8 cellular contexts compared by ENCODE assay signal in the genomic region with DNA sequence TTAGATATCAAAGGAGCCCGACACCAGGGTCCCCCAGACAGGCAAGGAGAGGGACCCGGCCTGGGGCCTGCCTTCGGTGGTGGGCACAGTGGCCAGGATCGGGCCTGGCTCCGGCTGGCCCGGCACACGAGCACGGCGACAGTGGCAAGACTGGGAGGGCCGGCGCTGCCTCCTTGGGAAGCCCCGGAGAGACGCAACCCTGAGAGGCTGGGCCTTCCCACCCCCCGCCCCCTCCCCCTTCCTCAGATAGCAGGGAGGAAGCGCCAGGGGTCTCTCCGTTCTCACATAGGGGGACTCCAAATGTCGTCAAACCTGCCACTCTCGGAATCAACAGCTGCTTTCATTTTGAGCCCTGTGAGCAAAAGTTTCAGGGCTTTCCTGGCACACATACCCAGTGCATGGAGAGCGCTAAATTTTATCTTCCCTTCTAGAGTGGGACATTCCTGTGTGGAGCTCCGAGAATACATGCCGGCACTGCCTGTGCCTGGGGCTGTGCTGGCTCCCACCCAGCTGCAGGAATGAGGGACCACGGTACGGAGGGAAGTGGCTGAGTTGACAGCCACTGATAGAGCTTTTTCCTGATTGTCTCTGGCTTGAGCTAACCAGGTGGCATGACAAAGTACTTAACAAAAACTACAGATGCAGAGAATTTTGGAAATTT.
A peak's percentile ranks its signal among the peaks of the same experiment; 100 is the strongest.
DNase-seq lines count a peak whose midpoint lies in the region; ATAC-seq and TF ChIP-seq lines count a peak whose summit lies in the region.

No MANE protein-coding gene starts in this region.

- H3K27me3 ChIP-seq in CD8-positive, alpha-beta T cell (ENCODE audit: insufficient read depth, low read length): no peaks in the 10 kb centered on the region

- POLR2A ChIA-PET in CD8-positive, alpha-beta T cell (lab: Charles Lee): interaction anchor here (0.5 to 4.1 kb wide), 17 partner anchors 9 to 177 kb away, joined by 3 to 49 read pairs (median 4); a partner anchor contains a TSS

- H3K27ac ChIP-seq in CD8-positive, alpha-beta T cell (ENCODE audit: low read depth, low read length): peak overlapping the region; percentile 84

- no peaks in the 10 kb centered on the region for H3K9me3 Mint-ChIP-seq in CD8-positive, alpha-beta T cell
- H3K9me3 Mint-ChIP-seq in osteocyte (ENCODE audit: unreplicated experiment): no peaks in the 10 kb centered on the region

- peaks cover 76% of the 10 kb centered on the region for H3K4me1 Mint-ChIP-seq in CD8-positive, alpha-beta T cell (ENCODE audit: low read depth)
- peaks cover 8% of the 10 kb centered on the region for H3K4me1 Mint-ChIP-seq in osteocyte (ENCODE audit: unreplicated experiment)

- peaks cover 67% of the 10 kb centered on the region for H3K4me1 ChIP-seq in CD8-positive, alpha-beta T cell (ENCODE audit: insufficient read depth, low read length)

- peak overlapping the region; percentile 83 for H3K4me3 Mint-ChIP-seq in CD8-positive, alpha-beta T cell
- H3K4me3 Mint-ChIP-seq in osteocyte (ENCODE audit: unreplicated experiment): peak overlapping the region; percentile 72

- H3K27ac Mint-ChIP-seq in CD8-positive, alpha-beta T cell: peak overlapping the region; percentile 95
- peak overlapping the region; percentile 18 for H3K27ac Mint-ChIP-seq in osteocyte (ENCODE audit: unreplicated experiment)

- no peaks in the 10 kb centered on the region for H3K27me3 Mint-ChIP-seq in CD8-positive, alpha-beta T cell (ENCODE audit: low read depth)
- H3K27me3 Mint-ChIP-seq in osteocyte (ENCODE audit: unreplicated experiment): peaks cover 16% of the 10 kb centered on the region

- TF ChIP-seq CTCF in CD8-positive, alpha-beta T cell (IDR thresholded peaks at IDR 0.05): no peak
- no peak for TF ChIP-seq CTCF in osteocyte (IDR thresholded peaks at IDR 0.05)

- intact Hi-C loops in CD8-positive, alpha-beta T cell (cut with DNase I, micrococcal nuclease): loop anchor here (2.0 to 10.0 kb wide), 5 partner anchors 15 to 179 kb away; a partner anchor contains a TSS

- H3K36me3 Mint-ChIP-seq in CD8-positive, alpha-beta T cell: peaks cover 36% of the 10 kb centered on the region
- H3K36me3 Mint-ChIP-seq in osteocyte (ENCODE audit: unreplicated experiment): no peaks in the 10 kb centered on the region

- no peaks in the 10 kb centered on the region for H3K36me3 ChIP-seq in CD8-positive, alpha-beta T cell (ENCODE audit: insufficient read depth, low read length)

- peak overlapping the region; percentile 89 for H3K4me3 ChIP-seq in CD8-positive, alpha-beta T cell (ENCODE audit: low read depth, low read length)

- peak; percentile 50 for ATAC-seq in CD8-positive, alpha-beta T cell
- ATAC-seq in GM19397 (IDR thresholded peaks at IDR 0.05; ENCODE audit: unreplicated experiment) (peak; percentile 34), HG03558 (IDR thresholded peaks at IDR 0.05; ENCODE audit: extremely low read depth, unreplicated experiment) (peak; percentile 11), GM18519 (IDR thresholded peaks at IDR 0.05; ENCODE audit: low FRiP score, unreplicated experiment) (no peak)

- CTCF ChIA-PET in CD8-positive, alpha-beta T cell (lab: Charles Lee): interaction anchor here (0.7 to 4.6 kb wide), 17 partner anchors 8 to 85 kb away, joined by 3 to 27 read pairs (median 5); a partner anchor contains a TSS

- DNase-seq in CD8-positive, alpha-beta T cell: peak in 3 of 7 experiments; percentile 49 to 81 (median 58)
- peak; percentile 47 for DNase-seq in activated T-helper 9 cell treated with anti-CD3 and anti-CD28 coated beads, Interleukin-2, amount 50 U/mL, for 16 hours (ENCODE audit: low read depth)
- DNase-seq in germinal center (ENCODE audit: low spot score) (peak; percentile 18), osteocyte (ENCODE audit: extremely low spot score, unreplicated experiment) (no peak), NCI-H1694 treated with DMSO at 0.1 percent for 48 hours (lab: John Stamatoyannopoulos, UW) (no peak)

- no peaks in the 10 kb centered on the region for H3K9me3 ChIP-seq in CD8-positive, alpha-beta T cell (ENCODE audit: low read length)

Comparison
In these comparisons a context has a peak if more than half of its experiments do, and no peak if none do; other contexts are left out.
1. DNase-seq: peak in activated T-helper 9 cell treated with anti-CD3 and anti-CD28 coated beads, Interleukin-2, amount 50 U/mL, for 16 hours (single experiment) and germinal center (single experiment); none in osteocyte (single experiment) and NCI-H1694 treated with DMSO at 0.1 percent for 48 hours (single experiment).